Comparison of ENCODE assay signal across 10 cellular contexts in genomic region chr6:75098709-75099108, GRCh38.
DNase-seq lines count a peak whose midpoint lies in the region; ATAC-seq and TF ChIP-seq lines count a peak whose summit lies in the region.
"Had no signal": no experiment of that assay in that cellular context is flagged by ENCODE, and none has a peak within 500 bp of the region (broad histone marks: within the 10 kb centered on the region; RNA-seq: fewer than 3 reads in every experiment).

No MANE protein-coding gene starts in this region.

- H3K4me3 Mint-ChIP-seq in T-cell = no peak overlapping the region
- H3K4me3 Mint-ChIP-seq: activated CD4-positive, alpha-beta memory T cell treated with anti-CD3 and anti-CD28 coated beads, Interleukin-2, amount 10 ng/mL, durations not matched to agents 7 days and 5 days had no signal

- in situ Hi-C loops in GM23248 (cut with MboI) = no loop called here

- intact Hi-C loops in left ventricle myocardium inferior (cut with micrococcal nuclease) = no loop called here
- intact Hi-C loops in sigmoid colon (cut with DNase I) = loop anchor here (2.0 to 10.0 kb wide), 3 partner anchors 108 to 684 kb away; partner anchors contain the start of gene COL12A1

- H3K9me2 ChIP-seq in GM23248 (ENCODE audit: insufficient read depth) = no peaks in the 10 kb centered on the region

- H3K4me2 ChIP-seq in GM23248 (ENCODE audit: unreplicated experiment) = peak overlapping the region; percentile 36

- no peaks in the 10 kb centered on the region for H3K4me1 Mint-ChIP-seq in T-cell
- H3K4me1 Mint-ChIP-seq: activated CD4-positive, alpha-beta memory T cell treated with anti-CD3 and anti-CD28 coated beads, Interleukin-2, amount 10 ng/mL, durations not matched to agents 7 days and 5 days had no signal

- H3K27ac Mint-ChIP-seq in T-cell = no peak overlapping the region
- H3K27ac Mint-ChIP-seq: activated CD4-positive, alpha-beta memory T cell treated with anti-CD3 and anti-CD28 coated beads, Interleukin-2, amount 10 ng/mL, durations not matched to agents 7 days and 5 days had no signal

- TF ChIP-seq CTCF in left ventricle myocardium inferior (IDR thresholded peaks at IDR 0.05; ENCODE audit: borderline replicate concordance) (no peak), sigmoid colon (IDR thresholded peaks at IDR 0.05) (no peak)

- no peak for TF ChIP-seq EP300 in sigmoid colon (IDR thresholded peaks at IDR 0.05)

- 0% methylated on average over 5 of the region's 5 CpGs for WGBS in GM23248 (ENCODE audit: low coverage in 1 of 2, low lambda C conversion rate in 2 of 2, missing lambda C conversion rate in 2 of 2), 2 experiments
- 11 to 56% methylated on average over 5 of the region's 5 CpGs for WGBS in sigmoid colon, 2 donors

- H3K36me3 Mint-ChIP-seq in T-cell = no peaks in the 10 kb centered on the region

- no peaks in the 10 kb centered on the region for H4K20me1 ChIP-seq in GM23248 (ENCODE audit: insufficient read depth)

- peaks cover 84% of the 10 kb centered on the region for H3K36me3 ChIP-seq in GM23248 (ENCODE audit: low read depth)
- peaks cover 58% of the 10 kb centered on the region for H3K36me3 ChIP-seq in adipocyte (ENCODE audit: control insufficient read depth, insufficient read depth, low read length, severe bottlenecking)
- no peaks in the 10 kb centered on the region for H3K36me3 ChIP-seq in left ventricle myocardium inferior
- peaks cover 6 to 33% (median 10%) of the 10 kb centered on the region in 4 donors for H3K36me3 ChIP-seq in sigmoid colon

- H3K79me2 ChIP-seq in GM23248 (ENCODE audit: insufficient read depth) = no peaks in the 10 kb centered on the region; the same call in 1 of the 2 replicates

- H3F3A ChIP-seq in GM23248 (ENCODE audit: insufficient read depth) = peaks cover 80% of the 10 kb centered on the region

- ATAC-seq in HG03045 (IDR thresholded peaks at IDR 0.05; ENCODE audit: unreplicated experiment) = no peak
- ATAC-seq in GM21576 (IDR thresholded peaks at IDR 0.05; ENCODE audit: unreplicated experiment) = no peak
- no peak for ATAC-seq in T-cell (replicated peaks in 1 of 4)
- ATAC-seq: stimulated activated naive CD8-positive, alpha-beta T cell treated with anti-CD3 and anti-CD28 coated beads, Interleukin-15, Interleukin-2, amounts not matched to agents 100 U/mL and 50 U/mL, for 24 hours had no signal

- DNase-seq in GM23248 (peak; percentile 97), adipocyte (ENCODE audit: low read depth) (peak; percentile 95), left ventricle myocardium inferior (peak; percentile 53), sigmoid colon (peak; percentile 91), HUDEP-2 (lab: John Stamatoyannopoulos, UW; ENCODE audit: unreplicated experiment in 76 of 76) (no peak), T-cell (no peak)
- DNase-seq: activated CD4-positive, alpha-beta memory T cell treated with anti-CD3 and anti-CD28 coated beads, Interleukin-2, amount 10 ng/mL, durations not matched to agents 7 days and 5 days; stimulated activated naive CD8-positive, alpha-beta T cell treated with anti-CD3 and anti-CD28 coated beads, Interleukin-15, Interleukin-2, amounts not matched to agents 100 U/mL and 50 U/mL, for 24 hours had no signal

- no peaks in the 10 kb centered on the region for H3K9me3 Mint-ChIP-seq in T-cell
- H3K9me3 Mint-ChIP-seq: activated CD4-positive, alpha-beta memory T cell treated with anti-CD3 and anti-CD28 coated beads, Interleukin-2, amount 10 ng/mL, durations not matched to agents 7 days and 5 days had no signal

- POLR2A ChIA-PET in T-cell (lab: Charles Lee) = no interaction called here

- H3K9me3 ChIP-seq in GM23248 (ENCODE audit: low read depth) (no peaks in the 10 kb centered on the region), adipocyte (ENCODE audit: control insufficient read depth, low read length) (no peaks in the 10 kb centered on the region), left ventricle myocardium inferior (replicated peaks) (no peaks in the 10 kb centered on the region), sigmoid colon (no peaks in the 10 kb centered on the region)

- H3K9ac ChIP-seq in GM23248 (peak overlapping the region; percentile 52), adipocyte (ENCODE audit: low read length) (peak overlapping the region; percentile 82)

- H3K27me3 Mint-ChIP-seq in T-cell = no peaks in the 10 kb centered on the region
- H3K27me3 Mint-ChIP-seq: activated CD4-positive, alpha-beta memory T cell treated with anti-CD3 and anti-CD28 coated beads, Interleukin-2, amount 10 ng/mL, durations not matched to agents 7 days and 5 days had no signal

- CTCF ChIA-PET in T-cell (lab: Charles Lee) = no interaction called here

- no peak overlapping the region for H2AFZ ChIP-seq in GM23248

- H3K27me3 ChIP-seq in GM23248 (replicated peaks; ENCODE audit: insufficient read depth) = no peaks in the 10 kb centered on the region
- no peaks in the 10 kb centered on the region for H3K27me3 ChIP-seq in adipocyte (replicated peaks; ENCODE audit: control insufficient read depth, insufficient read depth, low read length)
- no peaks in the 10 kb centered on the region for H3K27me3 ChIP-seq in left ventricle myocardium inferior (ENCODE audit: low read depth)
- H3K27me3 ChIP-seq in sigmoid colon = no peaks in the 10 kb centered on the region

- H3K4me1 ChIP-seq in GM23248 (ENCODE audit: insufficient read depth) (peaks cover 67% of the 10 kb centered on the region), adipocyte (ENCODE audit: control insufficient read depth, insufficient read depth, low read length) (peaks cover 82% of the 10 kb centered on the region), left ventricle myocardium inferior (no peaks in the 10 kb centered on the region), sigmoid colon (peaks cover 0 to 44% (median 29%) of the 10 kb centered on the region in 4 donors)

- TF ChIP-seq POLR2A in sigmoid colon (IDR thresholded peaks at IDR 0.05) = no peak

- H3K27ac ChIP-seq in GM23248 = peak overlapping the region; percentile 81
- peak overlapping the region; percentile 35 for H3K27ac ChIP-seq in left ventricle myocardium inferior (replicated peaks)
- peak overlapping the region; percentile 67 to 82 (median 81) for H3K27ac ChIP-seq in sigmoid colon

- H3K4me3 ChIP-seq in GM23248 = peak overlapping the region; percentile 32
- peak overlapping the region; percentile 53 for H3K4me3 ChIP-seq in adipocyte (ENCODE audit: low read length)
- H3K4me3 ChIP-seq in left ventricle myocardium inferior = no peak overlapping the region
- no peak overlapping the region for H3K4me3 ChIP-seq in sigmoid colon

Comparison
In these comparisons a context has a peak if more than half of its experiments do, and no peak if none do; other contexts are left out.
1. DNase-seq: peak in GM23248 (single experiment), adipocyte (single experiment), left ventricle myocardium inferior (single experiment) and sigmoid colon (single experiment); none in HUDEP-2 (0 of 76) and T-cell (0 of 34).
2. H3K4me3 ChIP-seq: peak in GM23248 (single experiment) and adipocyte (single experiment); none in left ventricle myocardium inferior (single experiment) and sigmoid colon (0 of 4).
3. Peak in every context shown above with its lines, with median percentiles within 50 percentile points of each other: H3K27ac ChIP-seq.